Comparison of ENCODE assay signal across 15 cellular contexts in genomic region chr4:168694669-168695068, GRCh38.
DNase-seq lines count a peak whose midpoint lies in the region; ATAC-seq, FAIRE-seq and TF ChIP-seq lines count a peak whose summit lies in the region.
"Had no signal": no experiment of that assay in that cellular context is flagged by ENCODE, and none has a peak within 500 bp of the region (broad histone marks: within the 10 kb centered on the region; RNA-seq: fewer than 3 reads in every experiment).

No MANE protein-coding gene starts in this region.

- intact Hi-C loops in A673 (cut with micrococcal nuclease; ENCODE audit: unreplicated experiment) (no loop called here), heart right ventricle (cut with DNase I) (loop anchor here in 5 of 10 donors (5.0 to 10.0 kb wide), 4 partner anchors 107 to 430 kb away; no protein-coding TSS in a partner anchor)

- no peak overlapping the region for H3K9ac ChIP-seq in adipocyte (ENCODE audit: low read length)

- H3K4me3 ChIP-seq in A673 (ENCODE audit: low read depth, low read length, poor library complexity, severe bottlenecking) (no peak overlapping the region), adipocyte (ENCODE audit: low read length) (no peak overlapping the region), heart right ventricle (no peak overlapping the region), osteoblast (ENCODE audit: insufficient read depth, low read length) (no peak overlapping the region)
- H3K4me3 ChIP-seq: HAP-1, spleen had no signal

- BruUV-seq in A673 (replicated peaks; lab: Mats Ljungman, UMichigan): no TSS peak

- H3K27ac ChIP-seq in A673 (ENCODE audit: low read depth, low read length, poor library complexity, severe bottlenecking) (no peak overlapping the region), heart right ventricle (peak overlapping the region in 6 of 10 donors; percentile 3 to 75 (median 54)), osteoblast (ENCODE audit: low read depth, low read length) (peak overlapping the region; percentile 89)
- H3K27ac ChIP-seq: spleen had no signal

- no peaks in the 10 kb centered on the region for H4K20me1 ChIP-seq in osteoblast (ENCODE audit: insufficient read depth, low read length)

- CTCF ChIA-PET in A673 (lab: Charles Lee): interaction anchor here (0.6 to 1.4 kb wide), 2 partner anchors 12 to 109 kb away, joined by 3 to 6 read pairs; no protein-coding TSS in a partner anchor

- H3K27me3 ChIP-seq in A673 (replicated peaks; ENCODE audit: insufficient read depth, low read depth, low read length, poor library complexity) (no peaks in the 10 kb centered on the region), adipocyte (replicated peaks; ENCODE audit: control insufficient read depth, insufficient read depth, low read length) (no peaks in the 10 kb centered on the region), heart right ventricle (no peaks in the 10 kb centered on the region), osteoblast (ENCODE audit: insufficient read depth, low read length) (no peaks in the 10 kb centered on the region)
- H3K27me3 ChIP-seq: spleen had no signal

- H3K36me3 ChIP-seq in A673 (ENCODE audit: insufficient read depth, low read length, poor library complexity, severe bottlenecking): no peaks in the 10 kb centered on the region
- H3K36me3 ChIP-seq in adipocyte (ENCODE audit: control insufficient read depth, insufficient read depth, low read length, severe bottlenecking): peaks cover 4% of the 10 kb centered on the region
- peaks cover 0 to 59% (median 0%) of the 10 kb centered on the region in 9 donors for H3K36me3 ChIP-seq in heart right ventricle
- H3K36me3 ChIP-seq in osteoblast (ENCODE audit: insufficient read depth, low read length): peaks cover 70% of the 10 kb centered on the region
- H3K36me3 ChIP-seq: HAP-1, spleen had no signal

- H2AFZ ChIP-seq in osteoblast (ENCODE audit: low read length): no peak overlapping the region

- TF ChIP-seq CTCF in A673 (conservative IDR thresholded peaks at IDR 0.05; ENCODE audit: low read depth, low read length) (no peak), heart right ventricle (IDR thresholded peaks at IDR 0.05) (no peak), osteoblast (IDR thresholded peaks at IDR 0.05; ENCODE audit: extremely low read depth, low read depth, low read length) (no peak)

- H3K4me2 ChIP-seq in osteoblast (ENCODE audit: insufficient read depth, low read length): peak overlapping the region; percentile 32

- no peak for FAIRE-seq in H54 (lab: Jason Lieb, UNC)
- FAIRE-seq: islet of Langerhans had no signal

- 78 to 79% methylated on average over 4 of the region's 4 CpGs for WGBS in heart right ventricle, 2 donors

- no peaks in the 10 kb centered on the region for H3K79me2 ChIP-seq in osteoblast (ENCODE audit: insufficient read depth, low read length)

- peak in 6 of 8 donors; percentile 48 to 65 (median 64) for ATAC-seq in heart right ventricle
- ATAC-seq in GM21529 (IDR thresholded peaks at IDR 0.05; ENCODE audit: unreplicated experiment): no peak
- ATAC-seq: activated naive CD8-positive, alpha-beta T cell treated with anti-CD3 and anti-CD28 coated beads, Interleukin-2, amount 50 U/mL, for 24 hours; naive thymus-derived CD4-positive, alpha-beta T cell had no signal

- peaks cover 7% of the 10 kb centered on the region for H3K4me1 ChIP-seq in A673 (ENCODE audit: insufficient read depth, low read length, poor library complexity, severe bottlenecking)
- H3K4me1 ChIP-seq in adipocyte (ENCODE audit: control insufficient read depth, insufficient read depth, low read length): peaks cover 34% of the 10 kb centered on the region
- peaks cover 0 to 28% (median 6%) of the 10 kb centered on the region in 9 donors for H3K4me1 ChIP-seq in heart right ventricle
- peaks cover 30% of the 10 kb centered on the region for H3K4me1 ChIP-seq in osteoblast (ENCODE audit: insufficient read depth, low read length)

- H3K9me3 ChIP-seq in A673 (ENCODE audit: low read depth, low read length, poor library complexity, severe bottlenecking) (no peaks in the 10 kb centered on the region), adipocyte (ENCODE audit: control insufficient read depth, low read length) (no peaks in the 10 kb centered on the region), heart right ventricle (no peaks in the 10 kb centered on the region), osteoblast (ENCODE audit: low read depth, low read length) (no peaks in the 10 kb centered on the region)
- H3K9me3 ChIP-seq: HAP-1, spleen had no signal

- POLR2A ChIA-PET in A673 (lab: Charles Lee; ENCODE audit: low non-redundant PET): no interaction called here

- no peak for TF ChIP-seq POLR2A in H54 (IDR thresholded peaks at IDR 0.05; ENCODE audit: low read depth, low read length)

- DNase-seq in A673 (ENCODE audit: low spot score) (peak; percentile 54), adipocyte (ENCODE audit: low read depth) (peak; percentile 38), heart right ventricle (no peak), osteoblast (ENCODE audit: insufficient read length, low spot score, missing footprints) (no peak), NCI-H2081 (lab: John Stamatoyannopoulos, UW) (no peak), H54 (ENCODE audit: insufficient read length, low spot score) (no peak)
- DNase-seq in activated CD4-positive, alpha-beta T cell treated with anti-CD3 and anti-CD28 coated beads for 48 hours: no peak
- DNase-seq: activated B cell treated with CpG ODN at 0.5 μM for 24 hours; activated naive CD8-positive, alpha-beta T cell treated with anti-CD3 and anti-CD28 coated beads, Interleukin-2, amount 50 U/mL, for 24 hours; Calu3; naive thymus-derived CD4-positive, alpha-beta T cell; spleen had no signal

Comparison
In these comparisons a context has a peak if more than half of its experiments do, and no peak if none do; other contexts are left out.
1. DNase-seq: peak in A673 (single experiment) and adipocyte (single experiment); none in heart right ventricle (0 of 2), osteoblast (single experiment), NCI-H2081 (0 of 2), activated CD4-positive, alpha-beta T cell treated with anti-CD3 and anti-CD28 coated beads for 48 hours (single experiment) and H54 (single experiment).